Comparison of ENCODE assay signal across 1 cellular context in genomic region chr11:34869425-34869824, GRCh38.
TF ChIP-seq lines count a peak whose summit lies in the region.

No MANE protein-coding gene starts in this region.

TF ChIP-seq in H1, 55 proteins besides CTCF, POLR2A, EP300 and RAD21:
- no peak for TF ChIP-seq SAP30 (IDR thresholded peaks at IDR 0.05; ENCODE audit: insufficient read depth, insufficient replicate concordance, low read length)
- TF ChIP-seq SIRT6 (IDR thresholded peaks at IDR 0.05; ENCODE audit: low read length): no peak
- TF ChIP-seq ZNF274 (IDR thresholded peaks at IDR 0.05; ENCODE audit: borderline replicate concordance, extremely low read depth, low read length): no peak
- no peak for TF ChIP-seq SIX5 (IDR thresholded peaks at IDR 0.05; ENCODE audit: low read depth, low read length)
- no peak for TF ChIP-seq EZH2 (IDR thresholded peaks at IDR 0.05; ENCODE audit: low read depth, low read length, severe bottlenecking)
- TF ChIP-seq SP2 (IDR thresholded peaks at IDR 0.05; ENCODE audit: low read length): no peak
- TF ChIP-seq POU5F1 (IDR thresholded peaks at IDR 0.05; ENCODE audit: low read depth, low read length): no peak
- no peak for TF ChIP-seq CBX5 (IDR thresholded peaks at IDR 0.05; ENCODE audit: low read depth, low read length)
